Comparison of ENCODE assay signal across 27 cellular contexts in genomic region chr21:34052171-34052570, GRCh38.
"Had no signal": no experiment of that assay in that cellular context is flagged by ENCODE, and none has a peak within 500 bp of the region (broad histone marks: within the 10 kb centered on the region; RNA-seq: fewer than 3 reads in every experiment).

No MANE protein-coding gene starts in this region.

- DNase-seq: islet precursor cell; left ventricle myocardium inferior; mesendoderm; naive B cell; natural killer cell; nephron progenitor cell; occipital lobe; ovary; right lobe of liver; stimulated activated CD4-positive, alpha-beta T cell treated with anti-CD3 and anti-CD28 coated beads, Interleukin-1b, Interleukin-23, amount 100 ng/mL, for 48 hours; stimulated activated CD4-positive, alpha-beta T cell treated with anti-CD3 and anti-CD28 coated beads, Interleukin-2, amount 100 ng/mL, for 48 hours; stimulated activated CD4-positive, alpha-beta T cell treated with anti-CD3 and anti-CD28 coated beads, Interleukin-4, amount 100 ng/mL, for 4 hours; stimulated activated CD8-positive, alpha-beta memory T cell treated with anti-CD3 and anti-CD28 coated beads, Interleukin-4, amount 100 ng/mL, for 48 hours; stimulated activated naive CD4-positive, alpha-beta T cell treated with Interleukin-2 at 50 U/mL for 16 hours; stimulated activated naive CD8-positive, alpha-beta T cell treated with anti-CD3 and anti-CD28 coated beads, Interleukin-15, amount 100 ng/mL, for 72 hours; substantia nigra; uterus had no signal

- H3K4me3 Mint-ChIP-seq: mesothelial cell of epicardium; naive B cell; natural killer cell; nephron progenitor cell; neural progenitor cell; stimulated activated memory B cell treated with anti-CD40 and anti-IgM and Interleukin-4, amounts not matched to agents 10 μg/mL and 1 μg/mL and 100 μg/mL, for 72 hours; stimulated activated naive CD8-positive, alpha-beta T cell treated with anti-CD3 and anti-CD28 coated beads, Interleukin-15, amount 100 ng/mL, for 72 hours; type B pancreatic cell had no signal

- H3K27me3 ChIP-seq: neural progenitor cell, neutrophil, ovary, right atrium auricular region, right lobe of liver, tibial nerve, uterus had no signal

- H3K9ac ChIP-seq: neural progenitor cell had no signal

- H3K4me2 ChIP-seq: neural progenitor cell, smooth muscle cell had no signal

- H3K4me1 Mint-ChIP-seq: mesothelial cell of epicardium; neural progenitor cell; stimulated activated naive CD8-positive, alpha-beta T cell treated with anti-CD3 and anti-CD28 coated beads, Interleukin-15, amount 100 ng/mL, for 72 hours had no signal

- H3K9me3 ChIP-seq: left ventricle myocardium inferior, neutrophil, ovary, right atrium auricular region, right lobe of liver, tibial nerve, uterus had no signal

- H3K36me3 Mint-ChIP-seq: mesothelial cell of epicardium; naive B cell; natural killer cell; neural progenitor cell; stimulated activated memory B cell treated with anti-CD40 and anti-IgM and Interleukin-4, amounts not matched to agents 10 μg/mL and 1 μg/mL and 100 μg/mL, for 72 hours; type B pancreatic cell had no signal

- H3K27ac Mint-ChIP-seq: mesothelial cell of epicardium; natural killer cell; nephron progenitor cell; neural progenitor cell; progenitor cell of endocrine pancreas; stimulated activated memory B cell treated with anti-CD40 and anti-IgM and Interleukin-4, amounts not matched to agents 10 μg/mL and 1 μg/mL and 100 μg/mL, for 72 hours; stimulated activated naive CD8-positive, alpha-beta T cell treated with anti-CD3 and anti-CD28 coated beads, Interleukin-15, amount 100 ng/mL, for 72 hours; type B pancreatic cell had no signal

- H3K27ac ChIP-seq: left ventricle myocardium inferior, neural progenitor cell, neutrophil, ovary, right atrium auricular region, right lobe of liver, tibial nerve, uterus had no signal

- H3K27me3 Mint-ChIP-seq: naive B cell; progenitor cell of endocrine pancreas; stimulated activated memory B cell treated with anti-CD40 and anti-IgM and Interleukin-4, amounts not matched to agents 10 μg/mL and 1 μg/mL and 100 μg/mL, for 72 hours; stimulated activated naive CD8-positive, alpha-beta T cell treated with anti-CD3 and anti-CD28 coated beads, Interleukin-15, amount 100 ng/mL, for 72 hours; type B pancreatic cell had no signal

- ATAC-seq: natural killer cell; right lobe of liver; stimulated activated memory B cell treated with anti-CD40 and anti-IgM and Interleukin-4, amounts not matched to agents 10 μg/mL and 1 μg/mL and 100 μg/mL, for 72 hours; stimulated activated naive CD8-positive, alpha-beta T cell treated with anti-CD3 and anti-CD28 coated beads, Interleukin-15, amount 100 ng/mL, for 72 hours had no signal

- H2AFZ ChIP-seq: neural progenitor cell had no signal

- H3K4me3 ChIP-seq: left ventricle myocardium inferior, lung, neural progenitor cell, ovary, right atrium auricular region, right lobe of liver, smooth muscle cell, tibial nerve, uterus had no signal

- H3K9me3 Mint-ChIP-seq: natural killer cell; stimulated activated memory B cell treated with anti-CD40 and anti-IgM and Interleukin-4, amounts not matched to agents 10 μg/mL and 1 μg/mL and 100 μg/mL, for 72 hours; stimulated activated naive CD8-positive, alpha-beta T cell treated with anti-CD3 and anti-CD28 coated beads, Interleukin-15, amount 100 ng/mL, for 72 hours; type B pancreatic cell had no signal

- H3K4me1 ChIP-seq: left ventricle myocardium inferior, neural progenitor cell, right atrium auricular region, right lobe of liver, tibial nerve, uterus had no signal

- H3K36me3 ChIP-seq: left ventricle myocardium inferior, neural progenitor cell, neutrophil, ovary, right atrium auricular region, right lobe of liver, tibial nerve, uterus had no signal
